In the genomic region with DNA sequence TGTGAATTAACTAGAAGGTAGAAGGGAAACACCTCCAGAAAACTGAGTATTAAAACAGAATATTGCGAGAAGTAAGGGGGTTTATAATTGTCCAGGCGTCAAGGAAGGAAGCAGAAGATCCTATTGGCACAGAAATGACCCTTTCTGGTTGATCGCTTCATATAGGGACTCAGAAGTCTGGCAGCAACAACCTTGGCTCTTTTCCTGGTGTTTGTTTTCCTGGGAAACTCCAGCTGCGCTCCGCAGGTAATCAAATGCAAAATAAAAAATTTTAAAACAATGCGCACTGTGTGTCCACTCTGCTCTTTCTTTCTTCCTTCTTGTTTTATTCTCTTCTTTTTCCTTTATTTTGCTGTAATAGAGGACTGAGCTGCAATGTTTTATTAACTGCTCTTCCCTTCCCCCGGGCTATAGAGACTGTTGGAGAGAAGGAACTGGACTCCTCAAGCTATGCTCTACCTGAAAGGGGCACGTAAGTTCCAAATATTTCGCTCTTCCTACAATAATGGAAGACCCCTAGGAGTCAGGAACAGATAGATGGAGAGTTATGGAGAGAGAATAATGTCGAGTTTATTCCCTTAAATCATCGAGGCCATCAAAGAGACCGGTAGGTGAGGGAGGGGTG, we compare ENCODE assay signal across 8 cellular contexts. TPM values are rescaled to one million over a fixed set of nuclear protein-coding genes. Genes with fewer than 3 reads are reported as not detected.
A peak's percentile ranks its signal among the peaks of the same experiment; 100 is the strongest.
DNase-seq lines count a peak whose midpoint lies in the region; ATAC-seq and TF ChIP-seq lines count a peak whose summit lies in the region.

No MANE protein-coding gene starts in this region.

- 47% methylated on average over 12 of the region's 12 CpGs for WGBS in smooth muscle cell (ENCODE audit: low lambda C conversion rate)

- H3K4me3 ChIP-seq in SK-N-MC = peak overlapping the region; percentile 80; the same call in 1 of the 2 replicates
- peak overlapping the region; percentile 79 for H3K4me3 ChIP-seq in smooth muscle cell

- H3K27me3 ChIP-seq in smooth muscle cell (ENCODE audit: low read depth) = peaks cover 54% of the 10 kb centered on the region
- H3K27me3 ChIP-seq in foreskin keratinocyte = peaks cover 50% of the 10 kb centered on the region

- no peaks in the 10 kb centered on the region for H3K4me1 ChIP-seq in smooth muscle cell (ENCODE audit: low read depth)
- H3K4me1 ChIP-seq in foreskin keratinocyte = no peaks in the 10 kb centered on the region

- TF ChIP-seq CTCF in smooth muscle cell (IDR thresholded peaks at IDR 0.05; ENCODE audit: borderline replicate concordance, insufficient read depth, poor library complexity, severe bottlenecking) (no peak), foreskin keratinocyte (conservative IDR thresholded peaks at IDR 0.05) (no peak)

- no peak overlapping the region for H3K9ac ChIP-seq in SK-N-MC (ENCODE audit: insufficient read length)
- H3K9ac ChIP-seq in smooth muscle cell (ENCODE audit: low read depth) = no peak overlapping the region

- H3K79me2 ChIP-seq in smooth muscle cell (ENCODE audit: low read depth) = no peaks in the 10 kb centered on the region

- intact Hi-C loops in left ventricle myocardium superior (cut with micrococcal nuclease) = no loop called here

- DNase-seq in NCI-H1417 (lab: John Stamatoyannopoulos, UW) (peak in 2 of 3 experiments; percentile 68 to 71), NCI-H1417 treated with DMSO at 0.1 percent for 48 hours (lab: John Stamatoyannopoulos, UW) (no peak), SK-N-MC (ENCODE audit: low read depth, low spot score) (no peak), left ventricle myocardium superior (no peak), smooth muscle cell (lab: John Stamatoyannopoulos, UW; ENCODE audit: unreplicated experiment) (no peak), foreskin keratinocyte (no peak), A172 (ENCODE audit: low spot score) (no peak)

- H3K36me3 ChIP-seq in SK-N-MC (ENCODE audit: insufficient read depth, low read length) (no peaks in the 10 kb centered on the region), smooth muscle cell (ENCODE audit: low read depth) (no peaks in the 10 kb centered on the region)

- H3K4me2 ChIP-seq in smooth muscle cell = peak overlapping the region; percentile 99

- no peak overlapping the region for H3K27ac ChIP-seq in SK-N-MC
- H3K27ac ChIP-seq in smooth muscle cell (ENCODE audit: low read depth) = no peak overlapping the region
- H3K27ac ChIP-seq in foreskin keratinocyte = no peak overlapping the region

- no peaks in the 10 kb centered on the region for H3F3A ChIP-seq in smooth muscle cell (ENCODE audit: low read depth)

- 0 out of 2 replicates have a peak, but pooled peaks cover 3% of the 10 kb centered on the region for H3K9me3 ChIP-seq in SK-N-MC (ENCODE audit: low read depth, low read length)
- no peaks in the 10 kb centered on the region for H3K9me3 ChIP-seq in smooth muscle cell (replicated peaks; ENCODE audit: low read depth)

- H2AFZ ChIP-seq in smooth muscle cell (ENCODE audit: low read depth) = peak overlapping the region; percentile 92

- no peaks in the 10 kb centered on the region for H4K20me1 ChIP-seq in smooth muscle cell (ENCODE audit: low read depth)

- peak; percentile 2 for ATAC-seq in left ventricle myocardium superior
- ATAC-seq in GM18498 (IDR thresholded peaks at IDR 0.05; ENCODE audit: unreplicated experiment) = no peak
- no peak for ATAC-seq in foreskin keratinocyte

RNA-seq across cellular contexts. Expression of gene SPX, which starts 0.7 kb away (rescaled TPM):
- 15.7 TPM for total RNA-seq in left ventricle myocardium superior
- total RNA-seq in smooth muscle cell = 0.40 and 0.49 TPM in 2 replicates
- 0.30 TPM in 1 of 2 replicates, not detected in the other for polyA plus RNA-seq in smooth muscle cell
- total RNA-seq in foreskin keratinocyte = 0.18 and 0.31 TPM in 2 replicates
- polyA plus RNA-seq in foreskin keratinocyte = 0.16 TPM in 2 replicates
- 0.07 TPM in 1 of 2 replicates, not detected in the other for total RNA-seq in A172 (2014; rRNA removed; shearing (Covaris generic))

RNA-seq across cellular contexts. Expression of gene GOLT1B, which starts 25.2 kb away (rescaled TPM):
- total RNA-seq in left ventricle myocardium superior (14.8 TPM), smooth muscle cell (184 and 250 TPM in 2 replicates), foreskin keratinocyte (33.9 and 41.9 TPM in 2 replicates)
- polyA plus RNA-seq in smooth muscle cell (81.6 and 99.5 TPM in 2 replicates), foreskin keratinocyte (20.2 and 24.6 TPM in 2 replicates)
- 57.5 and 102 TPM in 2 replicates for total RNA-seq in A172 (2014; rRNA removed; shearing (Covaris generic))

RNA-seq across cellular contexts. Expression of gene RECQL, which starts 25.4 kb away (rescaled TPM):
- total RNA-seq in left ventricle myocardium superior (21.4 TPM), smooth muscle cell (75.3 and 99.4 TPM in 2 replicates), foreskin keratinocyte (65.3 and 69.5 TPM in 2 replicates)
- polyA plus RNA-seq in smooth muscle cell (27.0 and 34.5 TPM in 2 replicates), foreskin keratinocyte (16.7 and 18.0 TPM in 2 replicates)
- 118 and 125 TPM in 2 replicates for total RNA-seq in A172 (2014; rRNA removed; shearing (Covaris generic))

Comparison
In these comparisons a context has a peak if more than half of its experiments do, and no peak if none do; other contexts are left out.
1. DNase-seq: peak in NCI-H1417 (2 of 3); none in NCI-H1417 treated with DMSO at 0.1 percent for 48 hours (single experiment), SK-N-MC (single experiment), left ventricle myocardium superior (single experiment), smooth muscle cell (single experiment), foreskin keratinocyte (0 of 2) and A172 (single experiment).
2. RNA of gene SPX, which starts 0.7 kb away (total RNA-seq): 15.7 TPM in left ventricle myocardium superior (single experiment); 0.40 to 0.49 TPM in smooth muscle cell, 0.18 to 0.31 TPM in foreskin keratinocyte and 0.07 TPM in A172; every median in the first group is over 10 times any median in the second.